Comparison of ENCODE assay signal across 1 cellular context in the genomic region with DNA sequence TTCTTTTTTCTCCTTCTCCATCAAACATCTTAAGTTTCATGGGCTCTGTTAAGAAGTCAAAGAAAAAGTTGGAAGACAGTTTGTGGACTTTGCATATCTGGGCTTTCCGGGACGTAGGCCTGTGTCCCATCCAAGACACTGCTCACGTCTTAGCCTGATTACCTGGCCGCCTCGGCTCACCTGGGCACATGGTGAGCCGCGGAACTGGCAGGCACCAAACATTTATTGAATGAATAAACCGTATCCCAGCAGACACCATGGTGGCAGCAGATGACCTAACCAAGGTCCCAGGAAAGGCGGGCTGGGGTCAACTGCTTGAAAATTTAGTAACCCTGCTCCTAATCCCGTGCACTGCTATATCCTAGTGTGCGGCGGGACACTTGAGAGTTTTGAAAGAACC.
TF ChIP-seq lines count a peak whose summit lies in the region.

No MANE protein-coding gene starts in this region.

TF ChIP-seq in HEK293, 187 proteins besides CTCF, POLR2A, EP300 and RAD21 (continued from another document):
- TF ChIP-seq, protein P1, sequence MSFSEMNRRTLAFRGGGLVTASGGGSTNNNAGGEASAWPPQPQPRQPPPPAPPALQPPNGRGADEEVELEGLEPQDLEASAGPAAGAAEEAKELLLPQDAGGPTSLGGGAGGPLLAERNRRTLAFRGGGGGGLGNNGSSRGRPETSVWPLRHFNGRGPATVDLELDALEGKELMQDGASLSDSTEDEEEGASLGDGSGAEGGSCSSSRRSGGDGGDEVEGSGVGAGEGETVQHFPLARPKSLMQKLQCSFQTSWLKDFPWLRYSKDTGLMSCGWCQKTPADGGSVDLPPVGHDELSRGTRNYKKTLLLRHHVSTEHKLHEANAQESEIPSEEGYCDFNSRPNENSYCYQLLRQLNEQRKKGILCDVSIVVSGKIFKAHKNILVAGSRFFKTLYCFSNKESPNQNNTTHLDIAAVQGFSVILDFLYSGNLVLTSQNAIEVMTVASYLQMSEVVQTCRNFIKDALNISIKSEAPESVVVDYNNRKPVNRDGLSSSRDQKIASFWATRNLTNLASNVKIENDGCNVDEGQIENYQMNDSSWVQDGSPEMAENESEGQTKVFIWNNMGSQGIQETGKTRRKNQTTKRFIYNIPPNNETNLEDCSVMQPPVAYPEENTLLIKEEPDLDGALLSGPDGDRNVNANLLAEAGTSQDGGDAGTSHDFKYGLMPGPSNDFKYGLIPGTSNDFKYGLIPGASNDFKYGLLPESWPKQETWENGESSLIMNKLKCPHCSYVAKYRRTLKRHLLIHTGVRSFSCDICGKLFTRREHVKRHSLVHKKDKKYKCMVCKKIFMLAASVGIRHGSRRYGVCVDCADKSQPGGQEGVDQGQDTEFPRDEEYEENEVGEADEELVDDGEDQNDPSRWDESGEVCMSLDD (tag by site-specific recombination; IDR thresholded peaks at IDR 0.05) = no peak
